Comparison of ENCODE assay signal across 21 cellular contexts in genomic region chr15:41961014-41961518, GRCh38. TPM values are rescaled to one million over a fixed set of nuclear protein-coding genes. Genes with fewer than 3 reads are reported as not detected.
DNase-seq lines count a peak whose midpoint lies in the region; ATAC-seq, FAIRE-seq and TF ChIP-seq lines count a peak whose summit lies in the region.
"Had no signal": no experiment of that assay in that cellular context is flagged by ENCODE, and none has a peak within 500 bp of the region (broad histone marks: within the 10 kb centered on the region; RNA-seq: fewer than 3 reads in every experiment).

No MANE protein-coding gene starts in this region.

- DNase-seq in heart right ventricle, result no peak
- no peak for DNase-seq in left cardiac atrium
- DNase-seq in bronchial epithelial cell (ENCODE audit: low read depth), result peak; percentile 50
- peak in 1 of 3 donors; percentile 52 for DNase-seq in right lobe of liver
- no peak for DNase-seq in type B pancreatic cell (ENCODE audit: extremely low spot score, unreplicated experiment)
- DNase-seq in central memory CD4-positive, alpha-beta T cell, result no peak
- no peak for DNase-seq in GM19239 (ENCODE audit: insufficient read length, low spot score)
- no peak for DNase-seq in RPMI8226
- DNase-seq: KG1; left lung; NCI-H1417; stimulated activated CD4-positive, alpha-beta T cell treated with anti-CD3 and anti-CD28 coated beads, Interleukin-4, amount 100 ng/mL, for 1 hour; SW 1271; uterus had no signal

- no peak overlapping the region for H3K4me3 ChIP-seq in heart right ventricle
- no peak overlapping the region for H3K4me3 ChIP-seq in bronchial epithelial cell (ENCODE audit: low read depth, low read length)
- H3K4me3 ChIP-seq in right lobe of liver, result peak overlapping the region in 2 of 3 donors; percentile 41 to 54
- H3K4me3 ChIP-seq: left lung, right atrium auricular region, uterus had no signal

- H3K36me3 ChIP-seq in heart right ventricle (peaks cover 0 to 16% (median 0%) of the 10 kb centered on the region in 9 donors), bronchial epithelial cell (ENCODE audit: control insufficient read depth, insufficient read depth, low read length) (peaks cover 8% of the 10 kb centered on the region), right lobe of liver (no peaks in the 10 kb centered on the region)
- H3K36me3 ChIP-seq: left lung, right atrium auricular region, uterus had no signal

- TF ChIP-seq POLR2A in right lobe of liver (IDR thresholded peaks at IDR 0.05), result no peak

- H3K4me1 Mint-ChIP-seq in type B pancreatic cell (ENCODE audit: unreplicated experiment), result peaks cover 24% of the 10 kb centered on the region

- H3K4me1 ChIP-seq in heart right ventricle (peaks cover 21 to 95% (median 72%) of the 10 kb centered on the region in 9 donors), right lobe of liver (peaks cover 0 to 43% (median 2%) of the 10 kb centered on the region in 4 donors)

- WGBS in heart right ventricle, 2 donors, result 57 to 60% methylated on average over 2 of the region's 2 CpGs
- 12% methylated on average over 2 of the region's 2 CpGs for WGBS in right lobe of liver (ENCODE audit: insufficient coverage, low coverage, low lambda C conversion rate, missing lambda C conversion rate)

- FAIRE-seq in bronchial epithelial cell (lab: Jason Lieb, UNC) (no peak), GM19239 (lab: Jason Lieb, UNC) (no peak)

- H3K27me3 ChIP-seq in heart right ventricle (no peaks in the 10 kb centered on the region), bronchial epithelial cell (ENCODE audit: control insufficient read depth, insufficient read depth, low read length) (no peaks in the 10 kb centered on the region), right lobe of liver (no peaks in the 10 kb centered on the region)
- H3K27me3 ChIP-seq: left lung, right atrium auricular region, uterus had no signal

- peaks cover 12% of the 10 kb centered on the region for H3K36me3 Mint-ChIP-seq in type B pancreatic cell

- TF ChIP-seq CTCF in heart right ventricle (IDR thresholded peaks at IDR 0.05) (no peak), bronchial epithelial cell (IDR thresholded peaks at IDR 0.05; ENCODE audit: insufficient read depth, low read length, severe bottlenecking) (no peak), right lobe of liver (IDR thresholded peaks at IDR 0.05) (no peak), type B pancreatic cell (conservative IDR thresholded peaks at IDR 0.05) (no peak)

- no peaks in the 10 kb centered on the region for H3K9me3 Mint-ChIP-seq in type B pancreatic cell
- H3K9me3 Mint-ChIP-seq: activated naive CD4-positive, alpha-beta T cell treated with anti-CD3 and anti-CD28 coated beads, Interleukin-2, amount 50 U/mL, for 24 hours; central memory CD8-positive, alpha-beta T cell; nephron had no signal

- intact Hi-C loops in heart right ventricle (cut with DNase I) (loop anchor here in 1 of 10 donors (10.0 kb wide), 1 partner anchor 46 kb away; no protein-coding TSS in a partner anchor), left cardiac atrium (cut with DNase I) (no loop called here), right lobe of liver (cut with DNase I) (no loop called here)

- peak overlapping the region; percentile 86 for H3K27ac Mint-ChIP-seq in type B pancreatic cell
- H3K27ac Mint-ChIP-seq: activated naive CD4-positive, alpha-beta T cell treated with anti-CD3 and anti-CD28 coated beads, Interleukin-2, amount 50 U/mL, for 24 hours; nephron; WTC11 had no signal

- H3K4me3 Mint-ChIP-seq in type B pancreatic cell, result peak overlapping the region; percentile 2
- H3K4me3 Mint-ChIP-seq: activated naive CD4-positive, alpha-beta T cell treated with anti-CD3 and anti-CD28 coated beads, Interleukin-2, amount 50 U/mL, for 24 hours; central memory CD8-positive, alpha-beta T cell; nephron; WTC11 had no signal

- H3K9me3 ChIP-seq in heart right ventricle, result no peaks in the 10 kb centered on the region
- H3K9me3 ChIP-seq in right lobe of liver, result no peaks in the 10 kb centered on the region
- H3K9me3 ChIP-seq: left lung, right atrium auricular region, uterus had no signal

- H3K27ac ChIP-seq in heart right ventricle (peak overlapping the region in 6 of 10 donors; percentile 11 to 54 (median 24)), right lobe of liver (peak overlapping the region; percentile 84 to 95 (median 88))
- H3K27ac ChIP-seq: uterus had no signal

- ATAC-seq in heart right ventricle (no peak), left cardiac atrium (no peak), right lobe of liver (peak; percentile 78 to 89 (median 83))
- ATAC-seq: left lung, WTC11 had no signal

- no peaks in the 10 kb centered on the region for H3K27me3 Mint-ChIP-seq in type B pancreatic cell
- H3K27me3 Mint-ChIP-seq: activated naive CD4-positive, alpha-beta T cell treated with anti-CD3 and anti-CD28 coated beads, Interleukin-2, amount 50 U/mL, for 24 hours; central memory CD8-positive, alpha-beta T cell had no signal

RNA-seq across cellular contexts. Expression of gene EHD4, which starts 11.3 kb away (rescaled TPM):
- total RNA-seq in heart right ventricle (10 to 100 TPM; 29.8 to 62.7 (median 46.6) TPM), left cardiac atrium (10 to 100 TPM; 34.0 to 42.1 TPM), bronchial epithelial cell (21.1 and 28.3 TPM in 2 replicates), right lobe of liver (10 to 100 TPM in 3 of 6 experiments, 1 to 10 TPM in 3; 4.7 to 21.5 (median 11.1) TPM), type B pancreatic cell (ENCODE audit: low replicate concordance) (18.8 and 25.2 TPM in 2 replicates)
- 10 to 100 TPM; 23.4 to 24.2 TPM for polyA plus RNA-seq in heart right ventricle

RNA-seq across cellular contexts. Expression of gene PLA2G4E, which starts 59.8 kb away (rescaled TPM):
- total RNA-seq in heart right ventricle (under 1 TPM in 4 of 10 donors, not detected in 6; 0.05 to 0.79 (median 0.19) TPM), left cardiac atrium (under 1 TPM in 1 of 2 donors, not detected in 1; 0.16 TPM), bronchial epithelial cell (under 0.01 and 1.4 TPM in 2 replicates), right lobe of liver (not detected), type B pancreatic cell (ENCODE audit: low replicate concordance) (0.12 TPM in 1 of 2 replicates, not detected in the other)
- under 1 TPM in 1 of 2 donors, not detected in 1; 0.07 TPM for polyA plus RNA-seq in heart right ventricle
- total RNA-seq: A673, H4, uterus, WTC11 had no signal

Comparison
In these comparisons a context has a peak if more than half of its experiments do, and no peak if none do; other contexts are left out.
1. ATAC-seq: peak in right lobe of liver (4 of 4); none in heart right ventricle (0 of 8) and left cardiac atrium (0 of 2).
2. H3K4me3 ChIP-seq: peak in right lobe of liver (2 of 3); none in heart right ventricle (0 of 10) and bronchial epithelial cell (single experiment).